In the genomic region with DNA sequence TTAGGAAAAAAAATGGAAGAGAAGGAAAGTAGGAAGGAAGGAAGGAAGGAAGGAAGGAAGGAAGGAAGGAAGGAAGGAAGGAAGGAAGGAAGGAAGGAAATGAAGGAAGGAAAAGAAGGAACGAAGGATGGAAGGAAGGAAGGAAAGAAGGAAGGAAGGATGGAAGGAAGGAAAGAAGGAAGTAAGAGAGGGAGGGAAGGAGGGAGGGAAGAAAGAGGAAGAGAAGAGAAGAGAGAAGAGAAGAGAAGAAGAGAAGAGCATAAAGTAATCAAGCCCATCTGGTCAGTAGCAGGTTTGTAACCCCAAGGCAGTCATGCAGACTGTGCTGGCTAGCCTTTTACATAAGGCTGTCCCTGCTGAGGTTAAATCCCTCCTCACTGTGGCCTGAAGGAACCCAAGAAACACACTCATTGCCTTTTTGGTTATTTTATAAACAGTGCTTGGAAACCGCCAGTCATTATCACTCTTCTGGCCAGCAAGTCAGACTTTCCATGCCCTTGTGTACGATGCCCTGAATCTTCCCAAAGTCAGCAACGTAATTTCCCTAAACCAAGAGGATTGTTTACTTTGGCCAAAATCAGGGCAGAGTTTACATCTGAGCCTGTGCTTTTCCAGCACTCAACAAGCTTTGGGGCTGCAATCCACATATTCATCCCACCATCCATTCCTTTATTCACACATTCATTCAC, we compare ENCODE assay signal across 22 cellular contexts.
DNase-seq lines count a peak whose midpoint lies in the region; ATAC-seq and TF ChIP-seq lines count a peak whose summit lies in the region.
"Had no signal": no experiment of that assay in that cellular context is flagged by ENCODE, and none has a peak within 500 bp of the region (broad histone marks: within the 10 kb centered on the region; RNA-seq: fewer than 3 reads in every experiment).

No MANE protein-coding gene starts in this region.

- H3K4ac ChIP-seq in mesenchymal stem cell (ENCODE audit: low read depth in 1 of 2, low read length in 2 of 2) = no peak overlapping the region

- POLR2A ChIA-PET in HEK293 (lab: Yijun Ruan, JAX) = no interaction called here

- H2BK5ac ChIP-seq in mesenchymal stem cell (ENCODE audit: low read depth, low read length, poor library complexity, severe bottlenecking) = no peak overlapping the region

- no peaks in the 10 kb centered on the region for H3K9me3 ChIP-seq in HEK293 (ENCODE audit: control insufficient read depth, insufficient read depth, low read depth, low read length)
- no peaks in the 10 kb centered on the region for H3K9me3 ChIP-seq in mesenchymal stem cell (ENCODE audit: control insufficient read depth, low read length)
- H3K9me3 ChIP-seq: Caco-2, SJCRH30 had no signal

- no peak overlapping the region for H3K27ac ChIP-seq in HEK293 (ENCODE audit: extremely low read depth, low read depth, low read length)
- H3K27ac ChIP-seq in mesenchymal stem cell (ENCODE audit: low read length, poor library complexity, severe bottlenecking) = no peak overlapping the region
- H3K27ac ChIP-seq: C4-2B, SJCRH30 had no signal

- no peak for TF ChIP-seq CTCF in HEK293 (tag by site-specific recombination; IDR thresholded peaks at IDR 0.05)

- H2AFZ ChIP-seq in mesenchymal stem cell (ENCODE audit: low read depth, low read length) = no peak overlapping the region

- no peak overlapping the region for H3K23ac ChIP-seq in mesenchymal stem cell (ENCODE audit: low read length in 2 of 2)

- H2BK15ac ChIP-seq in mesenchymal stem cell (ENCODE audit: low read depth, poor library complexity, severe bottlenecking) = no peak overlapping the region

- DNase-seq in M059J (ENCODE audit: low read depth) = peak; percentile 47
- DNase-seq in fibroblast of gingiva (ENCODE audit: low read depth) = peak; percentile 6
- peak; percentile 73 for DNase-seq in mesenchymal stem cell
- no peak for DNase-seq in NCI-H1105 (lab: John Stamatoyannopoulos, UW)
- DNase-seq in NCI-H526 treated with DMSO at 0.1 percent for 48 hours (lab: John Stamatoyannopoulos, UW) = no peak
- DNase-seq: Caco-2; CD8-positive, alpha-beta T cell; GDM1; KBM-7; NCI-H1048; NCI-H1417 treated with DMSO at 0.1 percent for 48 hours; NCI-H1694 treated with DMSO at 0.1 percent for 48 hours; NCI-H2081; NCI-H345; NCI-H524; NCI-H774; SJCRH30 had no signal

- H3K4me1 ChIP-seq in HEK293 (ENCODE audit: control insufficient read depth, insufficient read depth, low read length) (peaks cover 7% of the 10 kb centered on the region; the same call in 1 of the 2 replicates), mesenchymal stem cell (ENCODE audit: control insufficient read depth, insufficient read depth, low read depth, low read length) (peaks cover 2% of the 10 kb centered on the region)
- H3K4me1 ChIP-seq: SJCRH30 had no signal

- no peaks in the 10 kb centered on the region for H3K36me3 ChIP-seq in HEK293 (ENCODE audit: control insufficient read depth in 2 of 2, insufficient read depth in 1 of 2, low read length in 2 of 2)
- H3K36me3 ChIP-seq in mesenchymal stem cell (ENCODE audit: control insufficient read depth in 1 of 2, insufficient read depth in 2 of 2, low read depth in 1 of 2, low read length in 2 of 2) = no peaks in the 10 kb centered on the region
- H3K36me3 ChIP-seq: SJCRH30 had no signal

- H3K9ac ChIP-seq in mesenchymal stem cell (ENCODE audit: low read length) = no peak overlapping the region

- no peaks in the 10 kb centered on the region for H3K79me1 ChIP-seq in mesenchymal stem cell (replicated peaks; ENCODE audit: low read length, poor library complexity, severe bottlenecking)

- H4K8ac ChIP-seq in mesenchymal stem cell (ENCODE audit: low read length) = no peak overlapping the region

- H2BK120ac ChIP-seq in mesenchymal stem cell (ENCODE audit: low read depth, low read length) = no peak overlapping the region

- no peak overlapping the region for H3K18ac ChIP-seq in mesenchymal stem cell (ENCODE audit: low read depth in 1 of 2, low read length in 2 of 2)

- CTCF ChIA-PET in HEK293 (lab: Yijun Ruan, JAX) = interaction anchor here (0.6 kb wide), 1 partner anchor 254 kb away, joined by 6 read pairs; no protein-coding TSS in a partner anchor

- H3K27me3 ChIP-seq in mesenchymal stem cell (ENCODE audit: control insufficient read depth in 1 of 2, insufficient read depth in 1 of 2, low read length in 2 of 2) = peaks cover 0 to 2% of the 10 kb centered on the region in 2 experiments
- H3K27me3 ChIP-seq: SJCRH30 had no signal

- H3K4me3 ChIP-seq in HEK293 (ENCODE audit: low read depth, low read length) (no peak overlapping the region), mesenchymal stem cell (ENCODE audit: insufficient read depth in 1 of 2, low read depth in 1 of 2, low read length in 2 of 2) (no peak overlapping the region)
- H3K4me3 ChIP-seq: SJCRH30 had no signal

- WGBS in mesenchymal stem cell = 54% methylated on average over 4 of the region's 4 CpGs

- H2AK5ac ChIP-seq in mesenchymal stem cell (ENCODE audit: low read length, severe bottlenecking) = no peak overlapping the region

- no peak overlapping the region for H3K4me2 ChIP-seq in mesenchymal stem cell (ENCODE audit: low read length, poor library complexity, severe bottlenecking)

- no peak overlapping the region for H4K91ac ChIP-seq in mesenchymal stem cell (ENCODE audit: low read length)

- no peak overlapping the region for H2BK12ac ChIP-seq in mesenchymal stem cell (ENCODE audit: low read length in 2 of 2)

- ATAC-seq in GM21528 (IDR thresholded peaks at IDR 0.05; ENCODE audit: low FRiP score, unreplicated experiment) = no peak
- ATAC-seq: CD8-positive, alpha-beta T cell; HCT116; SK-N-SH treated with all-trans-retinoic acid at 6 μM for 48 hours had no signal

- no peak overlapping the region for H3K14ac ChIP-seq in mesenchymal stem cell (ENCODE audit: low read length in 2 of 2)

TF ChIP-seq in HEK293, 187 proteins besides CTCF, POLR2A, EP300 and RAD21:
- TF ChIP-seq, protein P1, sequence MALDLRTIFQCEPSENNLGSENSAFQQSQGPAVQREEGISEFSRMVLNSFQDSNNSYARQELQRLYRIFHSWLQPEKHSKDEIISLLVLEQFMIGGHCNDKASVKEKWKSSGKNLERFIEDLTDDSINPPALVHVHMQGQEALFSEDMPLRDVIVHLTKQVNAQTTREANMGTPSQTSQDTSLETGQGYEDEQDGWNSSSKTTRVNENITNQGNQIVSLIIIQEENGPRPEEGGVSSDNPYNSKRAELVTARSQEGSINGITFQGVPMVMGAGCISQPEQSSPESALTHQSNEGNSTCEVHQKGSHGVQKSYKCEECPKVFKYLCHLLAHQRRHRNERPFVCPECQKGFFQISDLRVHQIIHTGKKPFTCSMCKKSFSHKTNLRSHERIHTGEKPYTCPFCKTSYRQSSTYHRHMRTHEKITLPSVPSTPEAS (tag by site-specific recombination; IDR thresholded peaks at IDR 0.05) = no peak
- TF ChIP-seq, protein P2, sequence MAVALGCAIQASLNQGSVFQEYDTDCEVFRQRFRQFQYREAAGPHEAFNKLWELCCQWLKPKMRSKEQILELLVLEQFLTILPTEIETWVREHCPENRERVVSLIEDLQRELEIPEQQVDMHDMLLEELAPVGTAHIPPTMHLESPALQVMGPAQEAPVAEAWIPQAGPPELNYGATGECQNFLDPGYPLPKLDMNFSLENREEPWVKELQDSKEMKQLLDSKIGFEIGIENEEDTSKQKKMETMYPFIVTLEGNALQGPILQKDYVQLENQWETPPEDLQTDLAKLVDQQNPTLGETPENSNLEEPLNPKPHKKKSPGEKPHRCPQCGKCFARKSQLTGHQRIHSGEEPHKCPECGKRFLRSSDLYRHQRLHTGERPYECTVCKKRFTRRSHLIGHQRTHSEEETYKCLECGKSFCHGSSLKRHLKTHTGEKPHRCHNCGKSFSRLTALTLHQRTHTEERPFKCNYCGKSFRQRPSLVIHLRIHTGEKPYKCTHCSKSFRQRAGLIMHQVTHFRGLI (tag by site-specific recombination; IDR thresholded peaks at IDR 0.05) = no peak
- TF ChIP-seq ZNF423 (tag by site-specific recombination; IDR thresholded peaks at IDR 0.05) = no peak
- TF ChIP-seq ZNF10 (tag by site-specific recombination; IDR thresholded peaks at IDR 0.05) = no peak
- peak; percentile 60; the same call in 1 of the 2 replicates for TF ChIP-seq ZNF366 (tag by site-specific recombination; conservative IDR thresholded peaks at IDR 0.05)
- no peak for TF ChIP-seq ZNF174 (tag by site-specific recombination; IDR thresholded peaks at IDR 0.05)

Comparison
In these comparisons a context has a peak if more than half of its experiments do, and no peak if none do; other contexts are left out.
1. DNase-seq: peak in M059J (single experiment), fibroblast of gingiva (single experiment) and mesenchymal stem cell (single experiment); none in NCI-H1105 (single experiment) and NCI-H526 treated with DMSO at 0.1 percent for 48 hours (single experiment).